Comparison of ENCODE assay signal across 8 cellular contexts in genomic region chr1:86502125-86502646, GRCh38. TPM values are rescaled to one million over a fixed set of nuclear protein-coding genes. Genes with fewer than 3 reads are reported as not detected.
DNase-seq lines count a peak whose midpoint lies in the region; ATAC-seq and TF ChIP-seq lines count a peak whose summit lies in the region.
"Not testable (repeated sequence)": the region's sequence is repeated elsewhere in the genome, so short reads cannot be mapped to it uniquely, and the experiment has no call there.

No MANE protein-coding gene starts in this region.

- not testable (repeated sequence) for H3K4me3 ChIP-seq in AG04449 (ENCODE audit: low read depth, low read length)
- H3K4me3 ChIP-seq in cardiac fibroblast (replicated peaks in 1 of 2; ENCODE audit: low read depth in 2 of 2, low read length in 2 of 2) = peak overlapping the region in 1 of 2 donors; percentile 31
- peak overlapping the region; percentile 53 for H3K4me3 ChIP-seq in iPS-11a (ENCODE audit: low read depth, low read length)

- CTCF ChIA-PET in AG04449 (lab: Yijun Ruan, JAX) = interaction anchor here (0.7 to 12.2 kb wide), 20 partner anchors 9 to 203 kb away, joined by 3 to 198 read pairs (median 6); partner anchors contain the start of genes ODF2L and SH3GLB1
- CTCF ChIA-PET in WTC11 (lab: Charles Lee) = interaction anchor here (0.7 to 2.8 kb wide), 8 partner anchors 12 to 202 kb away, joined by 3 to 10 read pairs (median 4); partner anchors contain the start of genes ODF2L and SH3GLB1

- H3K27me3 Mint-ChIP-seq in WTC11 (ENCODE audit: low read depth) = not testable (repeated sequence)

- peaks cover 11% of the 10 kb centered on the region for H3K9me3 Mint-ChIP-seq in WTC11

- peaks cover 38% of the 10 kb centered on the region for H3K4me1 Mint-ChIP-seq in WTC11

- TF ChIP-seq CTCF in AG04449 (IDR thresholded peaks at IDR 0.05; ENCODE audit: insufficient read depth, low read length, missing control alignments) (peak; percentile 7), WTC11 (IDR thresholded peaks at IDR 0.05) (peak; percentile 37; the same call in 1 of the 2 replicates), cardiac fibroblast (IDR thresholded peaks at IDR 0.05; ENCODE audit: low read depth, low read length) (peak; percentile 50)

- POLR2A ChIA-PET in AG04449 (lab: Yijun Ruan, JAX) = not testable (repeated sequence)
- POLR2A ChIA-PET in WTC11 (lab: Charles Lee) = interaction anchor here (1.1 kb wide), 1 partner anchor 106 kb away, joined by 4 read pairs; the partner anchor contains the start of gene ODF2L

- H3K36me3 Mint-ChIP-seq in WTC11 = not testable (repeated sequence)

- peak overlapping the region; percentile 98 for H3K27ac Mint-ChIP-seq in WTC11

- not testable (repeated sequence) for DNase-seq in AG04449 (ENCODE audit: low read depth, low spot score)
- DNase-seq in NCI-H1417 (lab: John Stamatoyannopoulos, UW) (peak; percentile 33 to 60 (median 36)), WTC11 (ENCODE audit: low spot score) (peak; percentile 56), cardiac fibroblast (ENCODE audit: low read depth in 2 of 2) (peak; percentile 41 to 59), renal cortical epithelial cell (ENCODE audit: low read depth) (peak; percentile 59)

- H3K4me3 Mint-ChIP-seq in WTC11 = peak overlapping the region; percentile 87

- ATAC-seq in GM18861 (IDR thresholded peaks at IDR 0.05; ENCODE audit: unreplicated experiment) (peak; percentile 52), HG02852 (IDR thresholded peaks at IDR 0.05; ENCODE audit: unreplicated experiment) (peak; percentile 78), WTC11 (peak; percentile 61)

TF ChIP-seq in WTC11, 78 proteins besides CTCF, POLR2A, EP300 and RAD21:
- peak; percentile 44; the same call in 1 of the 2 replicates for TF ChIP-seq SP1 (CRISPR knock-in tag; conservative IDR thresholded peaks at IDR 0.05)

RNA-seq across cellular contexts. Expression of gene CLCA1, which starts 33.5 kb away (rescaled TPM):
- total RNA-seq in WTC11 (2021) (0.07 to 0.14 TPM (median 0.11 TPM) in 3 replicates), renal cortical epithelial cell (not detected in 2 replicates)

RNA-seq across cellular contexts. Expression of gene CLCA4, which starts 44.7 kb away (rescaled TPM):
- not detected in 3 replicates for total RNA-seq in WTC11 (2021)
- total RNA-seq in renal cortical epithelial cell = not detected in 2 replicates
